Comparison of ENCODE assay signal across 15 cellular contexts in genomic region chr1:153794671-153795324, GRCh38. TPM values are rescaled to one million over a fixed set of nuclear protein-coding genes. Genes with fewer than 3 reads are reported as not detected.
DNase-seq lines count a peak whose midpoint lies in the region; ATAC-seq and TF ChIP-seq lines count a peak whose summit lies in the region.
"Had no signal": no experiment of that assay in that cellular context is flagged by ENCODE, and none has a peak within 500 bp of the region (broad histone marks: within the 10 kb centered on the region; RNA-seq: fewer than 3 reads in every experiment).

No MANE protein-coding gene starts in this region.

- H3K36me3 Mint-ChIP-seq in glutamatergic neuron (ENCODE audit: unreplicated experiment) = no peaks in the 10 kb centered on the region
- H3K36me3 Mint-ChIP-seq in neural progenitor cell = peaks cover 6% of the 10 kb centered on the region

- no peak overlapping the region for H2AFZ ChIP-seq in neural progenitor cell (replicated peaks)

- H3F3A ChIP-seq in neural progenitor cell (ENCODE audit: low read depth) = peaks cover 30% of the 10 kb centered on the region

- no peak for TF ChIP-seq POLR2A in tibial nerve (IDR thresholded peaks at IDR 0.05)

- TF ChIP-seq CTCF in glutamatergic neuron (IDR thresholded peaks at IDR 0.05; ENCODE audit: partially characterized antibody, unreplicated experiment) (no peak), neural progenitor cell (IDR thresholded peaks at IDR 0.05) (no peak), tibial nerve (IDR thresholded peaks at IDR 0.05) (no peak)

- H3K4me1 Mint-ChIP-seq in glutamatergic neuron (ENCODE audit: low read depth, unreplicated experiment) = peaks cover 21% of the 10 kb centered on the region
- peaks cover 53% of the 10 kb centered on the region for H3K4me1 Mint-ChIP-seq in neural progenitor cell

- peaks cover 41% of the 10 kb centered on the region for H4K20me1 ChIP-seq in neural progenitor cell (ENCODE audit: low read depth)

- H3K36me3 ChIP-seq in neural progenitor cell = no peaks in the 10 kb centered on the region
- H3K36me3 ChIP-seq in tibial nerve = peaks cover 0 to 5% (median 0%) of the 10 kb centered on the region in 3 donors
- H3K36me3 ChIP-seq: prostate gland had no signal

- H3K9me3 ChIP-seq in neural progenitor cell (ENCODE audit: low read depth) (no peaks in the 10 kb centered on the region), tibial nerve (no peaks in the 10 kb centered on the region)
- H3K9me3 ChIP-seq: prostate gland had no signal

- no peaks in the 10 kb centered on the region for H3K79me2 ChIP-seq in neural progenitor cell (ENCODE audit: low read depth)

- H3K4me2 ChIP-seq in neural progenitor cell = peak overlapping the region; percentile 76

- H3K27me3 ChIP-seq in neural progenitor cell (no peaks in the 10 kb centered on the region), tibial nerve (peaks cover 0 to 15% of the 10 kb centered on the region in 2 donors)

- H3K9me3 Mint-ChIP-seq in glutamatergic neuron (ENCODE audit: unreplicated experiment) (peaks cover 16% of the 10 kb centered on the region), neural progenitor cell (no peaks in the 10 kb centered on the region)
- H3K9me3 Mint-ChIP-seq: activated T-helper 17 cell treated with anti-CD3 and anti-CD28 coated beads, Interleukin-2, amount 50 U/mL, for 72 hours had no signal

- DNase-seq in ELF-1 (ENCODE audit: low read depth, low spot score) (peak; percentile 78), NCI-H69 (lab: John Stamatoyannopoulos, UW) (peak; percentile 59), glutamatergic neuron (peak; percentile 89), neural progenitor cell (ENCODE audit: low spot score) (peak; percentile 90), globus pallidus (ENCODE audit: low spot score) (no peak), tibial nerve (ENCODE audit: low spot score in 2 of 2) (no peak)
- DNase-seq: activated CD4-positive, alpha-beta T cell treated with anti-CD3 and anti-CD28 coated beads for 48 hours; DND-41; effector CD4-positive, alpha-beta T cell; NCI-H2029; NCI-H82; RPMI8226 had no signal

- WGBS in tibial nerve, 2 donors = 21 to 31% methylated on average over 13 to 14 of the region's 14 CpGs

- no peak overlapping the region for H3K9ac ChIP-seq in neural progenitor cell

- ATAC-seq in HG02623 (IDR thresholded peaks at IDR 0.05; ENCODE audit: unreplicated experiment) = no peak
- ATAC-seq: activated T-helper 17 cell treated with anti-CD3 and anti-CD28 coated beads, Interleukin-2, amount 50 U/mL, for 72 hours had no signal

- H3K27ac ChIP-seq in neural progenitor cell = no peak overlapping the region
- H3K27ac ChIP-seq in tibial nerve = no peak overlapping the region
- H3K27ac ChIP-seq: prostate gland had no signal

- H3K27ac Mint-ChIP-seq in glutamatergic neuron (ENCODE audit: unreplicated experiment) (peak overlapping the region; percentile 97), neural progenitor cell (peak overlapping the region; percentile 99)
- H3K27ac Mint-ChIP-seq: activated T-helper 17 cell treated with anti-CD3 and anti-CD28 coated beads, Interleukin-2, amount 50 U/mL, for 72 hours had no signal

- H3K27me3 Mint-ChIP-seq in glutamatergic neuron (ENCODE audit: unreplicated experiment) = peaks cover 13% of the 10 kb centered on the region
- H3K27me3 Mint-ChIP-seq in neural progenitor cell (ENCODE audit: insufficient read depth, low read depth) = peaks cover 6% of the 10 kb centered on the region
- H3K27me3 Mint-ChIP-seq: activated T-helper 17 cell treated with anti-CD3 and anti-CD28 coated beads, Interleukin-2, amount 50 U/mL, for 72 hours had no signal

- TF ChIP-seq EP300 in tibial nerve (IDR thresholded peaks at IDR 0.05) = no peak

- H3K4me3 ChIP-seq in neural progenitor cell = peak overlapping the region; percentile 32
- H3K4me3 ChIP-seq in tibial nerve = no peak overlapping the region
- H3K4me3 ChIP-seq: prostate gland had no signal

- H3K4me1 ChIP-seq in neural progenitor cell (peaks cover 33% of the 10 kb centered on the region), tibial nerve (peaks cover 0 to 24% (median 7%) of the 10 kb centered on the region in 4 donors)
- H3K4me1 ChIP-seq: prostate gland had no signal

- H3K4me3 Mint-ChIP-seq in glutamatergic neuron (ENCODE audit: unreplicated experiment) = peak overlapping the region; percentile 66
- peak overlapping the region; percentile 76 for H3K4me3 Mint-ChIP-seq in neural progenitor cell
- H3K4me3 Mint-ChIP-seq: activated T-helper 17 cell treated with anti-CD3 and anti-CD28 coated beads, Interleukin-2, amount 50 U/mL, for 72 hours had no signal

RNA-seq across cellular contexts. Expression of gene SLC27A3, which starts 19.6 kb away (rescaled TPM):
- total RNA-seq in glutamatergic neuron (ENCODE audit: unreplicated experiment) (10.8 TPM), neural progenitor cell (ENCODE audit: low replicate concordance) (8.2 and 10.1 TPM in 2 replicates), tibial nerve (10 to 100 TPM; 38.5 to 89.4 (median 59.2) TPM)

Comparison
In these comparisons a context has a peak if more than half of its experiments do, and no peak if none do; other contexts are left out.
1. DNase-seq: peak in ELF-1 (single experiment), NCI-H69 (single experiment), glutamatergic neuron (single experiment) and neural progenitor cell (single experiment); none in globus pallidus (single experiment) and tibial nerve (0 of 2).